In genomic region chr17:7169215-7169908, GRCh38 we compare ENCODE assay signal across 4 cellular contexts. TPM values are rescaled to one million over a fixed set of nuclear protein-coding genes. Genes with fewer than 3 reads are reported as not detected.
"Had no signal": no experiment of that assay in that cellular context is flagged by ENCODE, and none has a peak within 500 bp of the region (broad histone marks: within the 10 kb centered on the region; RNA-seq: fewer than 3 reads in every experiment).

No MANE protein-coding gene starts in this region.

RNA-seq across cellular contexts. Expression of gene ASGR1, which starts 9.8 kb away (rescaled TPM):
- total RNA-seq: M059J had no signal

RNA-seq across cellular contexts. Expression of gene ASGR2, which starts 54.7 kb away (rescaled TPM):
- total RNA-seq: M059J, PC-3, SK-MEL-5 had no signal
- polyA plus RNA-seq: SK-N-SH had no signal
